8 cellular contexts compared by ENCODE assay signal in the genomic region with DNA sequence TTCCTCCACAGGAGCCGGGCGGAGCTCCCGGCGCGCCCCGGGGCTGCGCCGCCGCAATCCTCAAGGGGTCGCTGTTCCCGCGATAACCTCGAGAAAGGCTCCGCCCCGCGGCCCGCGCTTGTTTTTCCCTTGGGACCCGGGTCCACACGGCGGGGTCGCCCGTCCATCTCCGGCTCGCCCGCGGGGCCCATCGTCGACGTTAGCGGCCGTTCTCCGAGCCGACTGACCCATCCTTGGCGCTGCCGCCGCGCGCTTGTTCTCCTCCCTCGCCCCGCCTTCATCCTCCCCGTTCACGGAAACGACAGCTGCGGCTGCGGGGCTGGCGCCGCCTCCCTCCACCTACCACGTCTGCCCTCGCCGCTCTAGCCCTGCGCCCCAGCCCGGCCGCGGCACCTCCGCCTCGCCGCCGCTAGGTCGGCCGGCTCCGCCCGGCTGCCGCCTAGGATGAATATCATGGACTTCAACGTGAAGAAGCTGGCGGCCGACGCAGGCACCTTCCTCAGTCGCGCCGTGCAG. TPM values are rescaled to one million over a fixed set of nuclear protein-coding genes. Genes with fewer than 3 reads are reported as not detected.
DNase-seq lines count a peak whose midpoint lies in the region; ATAC-seq and TF ChIP-seq lines count a peak whose summit lies in the region.

Gene SH3GLB1, plus strand, starts transcription at position 121 of the 516 bp plus-strand sequence. Its CDS starts 324 bp downstream, at position 445.

- TF ChIP-seq CTCF in AG09319 (IDR thresholded peaks at IDR 0.05; ENCODE audit: low read depth, low read length) (peak; percentile 64), WI38 (IDR thresholded peaks at IDR 0.05; ENCODE audit: low read depth, low read length) (peak; percentile 93), mammary epithelial cell (conservative IDR thresholded peaks at IDR 0.05 in 1 of 2, IDR thresholded peaks at IDR 0.05 in 1 of 2; ENCODE audit: extremely low read depth in 1 of 2, insufficient read depth in 1 of 2, low read depth in 1 of 2, low read length in 2 of 2) (peak; percentile 63 to 85)

- no peaks in the 10 kb centered on the region for H3K27me3 ChIP-seq in mammary epithelial cell (ENCODE audit: insufficient read depth, low read length)

- peaks cover 47% of the 10 kb centered on the region for H3K79me2 ChIP-seq in mammary epithelial cell (ENCODE audit: insufficient read depth, low read length)

- no peaks in the 10 kb centered on the region for H4K20me1 ChIP-seq in mammary epithelial cell (ENCODE audit: insufficient read depth, low read length)

- in situ Hi-C loops in mammary epithelial cell (cut with MboI; ENCODE audit: low sequenced_read_pairs in 2 of 2), result no loop called here

- peak within 1 kb of the TSS; percentile 91 for H3K4me2 ChIP-seq in mammary epithelial cell (ENCODE audit: insufficient read depth, low read depth, low read length)

- peak within 1 kb of the TSS; percentile 79 for H3K27ac ChIP-seq in mammary epithelial cell (ENCODE audit: insufficient read depth, low read depth, low read length)

- CTCF ChIA-PET in mammary epithelial cell (lab: Charles Lee; ENCODE audit: low non-redundant PET), result interaction anchor here (0.5 to 0.7 kb wide), 9 partner anchors 11 to 332 kb away, joined by 3 to 6 read pairs (median 4); partner anchors contain the start of gene ODF2L

- peaks cover 20% of the 10 kb centered on the region for H3K4me1 ChIP-seq in mammary epithelial cell (ENCODE audit: insufficient read depth, low read length)

- dilution Hi-C loops in mammary epithelial cell (cut with HindIII; ENCODE audit: low sequenced_read_pairs), result no loop called here

- DNase-seq in AG09319 (ENCODE audit: extremely low read depth, low read depth) (peak; percentile 60), NCI-H2196 treated with DMSO at 0.1 percent for 48 hours (lab: John Stamatoyannopoulos, UW; ENCODE audit: unreplicated experiment) (peak; percentile 96), mammary epithelial cell (peak; percentile 89), iPS-NIHi7 (ENCODE audit: extremely low spot score) (peak; percentile 86), smooth muscle cell of the brain vasculature (ENCODE audit: low read depth, low spot score) (peak; percentile 57)

- H3K36me3 ChIP-seq in mammary epithelial cell (ENCODE audit: insufficient read depth, low read length), result no peaks in the 10 kb centered on the region

- H3K9me3 ChIP-seq in mammary epithelial cell (replicated peaks; ENCODE audit: insufficient read depth, low read length), result no peaks in the 10 kb centered on the region

- ATAC-seq in GM18909 (IDR thresholded peaks at IDR 0.05; ENCODE audit: poor library complexity, unreplicated experiment), result peak; percentile 90
- ATAC-seq in HG03159 (IDR thresholded peaks at IDR 0.05; ENCODE audit: unreplicated experiment), result peak; percentile 90

- peak within 1 kb of the TSS; percentile 97 for H2AFZ ChIP-seq in mammary epithelial cell (ENCODE audit: low read depth, low read length)

- no TSS peak for BruUV-seq in mammary epithelial cell (replicated peaks; lab: Mats Ljungman, UMichigan)

- intact Hi-C loops in mammary epithelial cell (cut with micrococcal nuclease), result loop anchor here (2.0 to 10.0 kb wide), 5 partner anchors 38 to 310 kb away; partner anchors contain the start of gene ODF2L

- 2% methylated on average over 31 of the region's 71 CpGs for WGBS in mammary epithelial cell (ENCODE audit: low coverage, missing lambda C conversion rate)

- H3K4me3 ChIP-seq in WI38 (ENCODE audit: low read depth, low read length) (peak within 1 kb of the TSS; percentile 90), mammary epithelial cell (replicated peaks in 1 of 3; ENCODE audit: insufficient read depth in 1 of 3, low read depth in 2 of 3, low read length in 3 of 3) (peak within 1 kb of the TSS; percentile 74 to 98 (median 95))

- peak within 1 kb of the TSS; percentile 92 for H3K9ac ChIP-seq in mammary epithelial cell (ENCODE audit: insufficient read depth, low read length)

RNA-seq across cellular contexts. Expression of gene SH3GLB1, which starts in this region (rescaled TPM):
- 10 to 100 TPM; 41.8 to 93.9 TPM for total RNA-seq in mammary epithelial cell
- polyA plus RNA-seq in mammary epithelial cell, result 36.2 TPM
- 68.9 TPM for polyA minus RNA-seq in mammary epithelial cell

Comparison
In these comparisons a context has a peak if more than half of its experiments do, and no peak if none do; other contexts are left out.
1. Peak in every context shown above with its lines: DNase-seq, ATAC-seq, H3K4me3 ChIP-seq and H3K27ac ChIP-seq.